Comparison of ENCODE assay signal across 9 cellular contexts in genomic region chr15:65054333-65055200, GRCh38. TPM values are rescaled to one million over a fixed set of nuclear protein-coding genes. Genes with fewer than 3 reads are reported as not detected.
DNase-seq lines count a peak whose midpoint lies in the region; ATAC-seq and TF ChIP-seq lines count a peak whose summit lies in the region.
"Had no signal": no experiment of that assay in that cellular context is flagged by ENCODE, and none has a peak within 500 bp of the region (broad histone marks: within the 10 kb centered on the region; RNA-seq: fewer than 3 reads in every experiment).

No MANE protein-coding gene starts in this region.

- TF ChIP-seq CTCF in HFF-Myc (IDR thresholded peaks at IDR 0.05; ENCODE audit: low read depth, low read length, missing control alignments): peak; percentile 95
- TF ChIP-seq CTCF in nephron (IDR thresholded peaks at IDR 0.05; ENCODE audit: unreplicated experiment in 3 of 3): peak; percentile 89 to 92 (median 91)
- TF ChIP-seq CTCF in thoracic aorta (IDR thresholded peaks at IDR 0.05): peak; percentile 86

- peak overlapping the region; percentile 97 to 99 for H3K27ac ChIP-seq in thoracic aorta

- no peaks in the 10 kb centered on the region for H3K4me1 ChIP-seq in NT2/D1 (ENCODE audit: insufficient read depth, insufficient read length)
- H3K4me1 ChIP-seq in thoracic aorta (ENCODE audit: control insufficient read depth in 1 of 2, low read depth in 2 of 2): peaks cover 41 to 82% of the 10 kb centered on the region in 2 donors

- no peak overlapping the region for H3K9ac ChIP-seq in NT2/D1 (ENCODE audit: insufficient read length, low read depth)

- no peak overlapping the region for H3K4me3 Mint-ChIP-seq in nephron

- H3K27me3 Mint-ChIP-seq in nephron (ENCODE audit: low read depth): no peaks in the 10 kb centered on the region

- ATAC-seq in thoracic aorta (ENCODE audit: insufficient number of reproducible peaks, low FRiP score, low read depth) (no peak), HG03139 (IDR thresholded peaks at IDR 0.05; ENCODE audit: unreplicated experiment) (no peak)

- DNase-seq in COLO829 (ENCODE audit: low spot score) (peak; percentile 49), HFF-Myc (ENCODE audit: extremely low read depth, low read depth) (peak; percentile 41), NT2/D1 (ENCODE audit: low read depth, low spot score) (peak; percentile 46), activated T-cell treated with anti-CD3 and anti-CD28 coated beads for 48 hours (ENCODE audit: low read depth) (peak; percentile 60), fibroblast of gingiva (ENCODE audit: low read depth) (peak; percentile 53), thoracic aorta (ENCODE audit: low spot score) (no peak)

- H3K9me3 Mint-ChIP-seq in nephron: no peaks in the 10 kb centered on the region

- peak overlapping the region; percentile 27 to 62 (median 47) for H3K27ac Mint-ChIP-seq in nephron

- H3K36me3 Mint-ChIP-seq in nephron (ENCODE audit: low read depth): peaks cover 39% of the 10 kb centered on the region

- H3K9me3 ChIP-seq in NT2/D1 (ENCODE audit: insufficient read depth, low read length): no peaks in the 10 kb centered on the region
- no peaks in the 10 kb centered on the region for H3K9me3 ChIP-seq in thoracic aorta

- H3K27me3 ChIP-seq in NT2/D1 (ENCODE audit: insufficient read depth, insufficient read length): no peaks in the 10 kb centered on the region
- no peaks in the 10 kb centered on the region for H3K27me3 ChIP-seq in thoracic aorta (replicated peaks; ENCODE audit: insufficient read depth)

- H3K4me3 ChIP-seq in HFF-Myc (replicated peaks; ENCODE audit: low read depth, low read length): no peak overlapping the region
- no peak overlapping the region for H3K4me3 ChIP-seq in NT2/D1 (ENCODE audit: insufficient read length, low read depth)
- no peak overlapping the region for H3K4me3 ChIP-seq in thoracic aorta

- H3K36me3 ChIP-seq in NT2/D1 (ENCODE audit: insufficient read depth, insufficient read length, low read length) (peaks cover 85% of the 10 kb centered on the region), thoracic aorta (peaks cover 63% of the 10 kb centered on the region)

- peaks cover 21% of the 10 kb centered on the region for H3K4me1 Mint-ChIP-seq in nephron

RNA-seq across cellular contexts. Expression of gene SLC51B, which starts 9.4 kb away (rescaled TPM):
- total RNA-seq in thoracic aorta: not detected
- total RNA-seq: T-helper 2 cell treated with Interferon-gamma antibody and Interleukin-4, amounts not matched to agents 100 ng/mL and 5 ng/mL, for 36 hours had no signal

RNA-seq across cellular contexts. Expression of gene RASL12, which starts 13.2 kb away (rescaled TPM):
- 100 to 1,000 TPM; 211 to 324 TPM for total RNA-seq in thoracic aorta
- total RNA-seq: T-helper 2 cell treated with Interferon-gamma antibody and Interleukin-4, amounts not matched to agents 100 ng/mL and 5 ng/mL, for 36 hours had no signal

RNA-seq across cellular contexts. Expression of gene KBTBD13, which starts 22.0 kb away (rescaled TPM):
- total RNA-seq in thoracic aorta: 1 to 10 TPM in 1 of 2 donors, under 1 TPM in 1; 0.63 to 3.1 TPM
- total RNA-seq: T-helper 2 cell treated with Interferon-gamma antibody and Interleukin-4, amounts not matched to agents 100 ng/mL and 5 ng/mL, for 36 hours had no signal

RNA-seq across cellular contexts. Expression of gene MTFMT, which starts 25.1 kb away (rescaled TPM):
- 10 to 100 TPM; 25.9 to 42.4 TPM for total RNA-seq in thoracic aorta
